ENCODE assay signal across 22 cellular contexts in the genomic region with DNA sequence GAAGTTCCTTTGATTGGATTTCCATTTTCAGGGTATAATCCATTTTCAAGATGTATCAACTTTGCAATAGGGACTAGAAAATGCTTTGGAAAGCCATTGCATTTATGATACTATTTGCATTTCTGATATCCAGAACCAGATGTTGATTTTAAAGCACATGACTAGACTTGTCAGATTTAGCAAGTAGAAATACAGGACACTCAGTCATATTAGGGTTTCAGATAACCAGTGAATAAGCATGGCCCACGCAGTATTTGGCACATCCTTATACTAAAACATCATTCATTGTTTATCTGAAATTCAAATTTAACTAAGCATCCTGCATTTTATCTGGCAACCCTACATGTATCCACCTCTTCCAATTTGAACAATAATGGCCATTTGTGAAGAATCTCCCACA.
"Had no signal": no experiment of that assay in that cellular context is flagged by ENCODE, and none has a peak within 500 bp of the region (broad histone marks: within the 10 kb centered on the region; RNA-seq: fewer than 3 reads in every experiment).

No MANE protein-coding gene starts in this region.

- H3K4me2 ChIP-seq: neural progenitor cell had no signal

- DNase-seq: dorsolateral prefrontal cortex; effector CD4-positive, alpha-beta T cell; foreskin melanocyte; glutamatergic neuron; heart right ventricle; hypothalamus; immature natural killer cell; islet precursor cell; left ventricle myocardium superior; mesenchymal stem cell; naive thymus-derived CD4-positive, alpha-beta T cell; sigmoid colon; stimulated activated CD4-positive, alpha-beta T cell treated with anti-CD3 and anti-CD28 coated beads, Interleukin-2, amount 100 ng/mL, for 24 hours; stimulated activated CD4-positive, alpha-beta T cell treated with anti-CD3 and anti-CD28 coated beads, Interleukin-4, amount 100 ng/mL, for 24 hours; tibial artery had no signal

- H3K9me3 ChIP-seq: esophagus muscularis mucosa, heart right ventricle, right atrium auricular region, sigmoid colon, tibial artery had no signal

- H3K79me2 ChIP-seq: parathyroid adenoma had no signal

- ATAC-seq: heart right ventricle; left ventricle myocardium superior; naive thymus-derived CD4-positive, alpha-beta T cell; stimulated activated memory B cell treated with anti-CD40 and anti-IgM and Interleukin-4, amounts not matched to agents 10 μg/mL and 1 μg/mL and 100 μg/mL, for 72 hours had no signal

- H3K27ac ChIP-seq: epithelial cell of prostate, esophagus muscularis mucosa, heart right ventricle, neural progenitor cell, parathyroid adenoma, right atrium auricular region, sigmoid colon, tibial artery had no signal

- H3K36me3 ChIP-seq: esophagus muscularis mucosa, heart right ventricle, neural progenitor cell, right atrium auricular region, sigmoid colon, tibial artery had no signal

- H3K4me3 ChIP-seq: dorsolateral prefrontal cortex, esophagus muscularis mucosa, heart right ventricle, lung, neural progenitor cell, right atrium auricular region, sigmoid colon, tibial artery had no signal

- H2AFZ ChIP-seq: parathyroid adenoma had no signal

- H3K9ac ChIP-seq: neural progenitor cell, parathyroid adenoma had no signal

- H3K4me1 ChIP-seq: esophagus muscularis mucosa, parathyroid adenoma, right atrium auricular region, sigmoid colon, tibial artery had no signal

- H3K27me3 ChIP-seq: dorsolateral prefrontal cortex, esophagus muscularis mucosa, heart right ventricle, neural progenitor cell, right atrium auricular region, sigmoid colon, tibial artery had no signal
